9 cellular contexts compared by ENCODE assay signal in the genomic region with DNA sequence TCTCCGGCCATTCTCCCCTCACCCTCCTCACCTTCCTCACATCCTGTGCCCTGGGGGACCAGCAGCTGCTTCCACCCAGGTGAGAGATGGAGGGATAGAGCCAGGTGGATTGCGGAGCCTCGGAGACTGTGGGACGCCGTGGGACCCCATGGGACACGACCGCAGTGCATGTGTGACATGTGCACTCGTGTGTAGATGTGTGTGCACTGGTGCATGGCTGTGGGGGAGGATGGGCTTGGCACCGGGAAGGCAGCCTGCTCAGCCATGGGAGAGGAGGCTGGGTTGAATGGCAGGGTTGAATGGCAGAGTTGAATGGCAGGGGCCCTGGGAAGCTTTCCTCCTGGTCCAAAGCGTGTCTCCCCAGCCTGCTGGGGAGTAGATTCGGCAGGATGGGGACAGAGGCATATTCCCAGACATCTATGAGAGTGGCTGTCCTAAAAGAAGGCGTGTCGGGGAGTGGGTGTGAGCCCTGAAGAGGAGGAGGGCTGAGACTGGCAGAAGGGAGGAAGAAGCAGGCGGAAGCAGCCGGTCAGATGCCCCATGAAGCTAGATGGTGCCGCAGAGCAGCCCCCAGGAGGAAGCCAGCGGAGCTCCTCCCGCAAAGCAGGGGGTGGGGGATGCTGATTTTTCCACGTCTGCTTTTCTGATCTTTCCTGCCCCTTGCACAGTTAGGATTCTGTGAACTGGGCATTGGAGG. TPM values are rescaled to one million over a fixed set of nuclear protein-coding genes. Genes with fewer than 3 reads are reported as not detected.
A peak's percentile ranks its signal among the peaks of the same experiment; 100 is the strongest.
DNase-seq lines count a peak whose midpoint lies in the region; ATAC-seq and TF ChIP-seq lines count a peak whose summit lies in the region.
"Had no signal": no experiment of that assay in that cellular context is flagged by ENCODE, and none has a peak within 500 bp of the region (broad histone marks: within the 10 kb centered on the region; RNA-seq: fewer than 3 reads in every experiment).

No MANE protein-coding gene starts in this region.

- 48 to 59% (median 53%) methylated on average over 19 of the region's 19 CpGs for WGBS in psoas muscle, 3 donors

- no peak for TF ChIP-seq CTCF in psoas muscle (IDR thresholded peaks at IDR 0.05)

- H3K36me3 ChIP-seq in psoas muscle (ENCODE audit: insufficient read depth in 1 of 2, low read depth in 1 of 2): no peaks in the 10 kb centered on the region

- no peaks in the 10 kb centered on the region for H3K9me3 ChIP-seq in psoas muscle

- no peaks in the 10 kb centered on the region for H3K4me1 ChIP-seq in psoas muscle

- H3K27ac ChIP-seq in psoas muscle: peak overlapping the region; percentile 42

- H3K27me3 ChIP-seq in psoas muscle (ENCODE audit: insufficient read depth in 3 of 3, low read length in 2 of 3): peaks cover 0 to 26% (median 10%) of the 10 kb centered on the region in 3 donors

- intact Hi-C loops in psoas muscle (cut with DNase I): loop anchor here in 1 of 2 donors (5.0 kb wide), 2 partner anchors 181 to 286 kb away; partner anchors contain the start of genes GIMAP5 and GIMAP6

- peak; percentile 42 for DNase-seq in NCI-H345 (lab: John Stamatoyannopoulos, UW)
- no peak for DNase-seq in NCI-H345 treated with DMSO at 0.1 percent for 48 hours (lab: John Stamatoyannopoulos, UW; ENCODE audit: unreplicated experiment)
- DNase-seq in activated CD4-positive, CD25-positive, alpha-beta regulatory T cell treated with anti-CD3 and anti-CD28 coated beads, Interleukin-2, amount 50 U/mL, for 72 hours: peak; percentile 61
- DNase-seq in effector CD8-positive, alpha-beta T cell (lab: John Stamatoyannopoulos, UW): peak; percentile 45
- peak; percentile 40 to 70 for DNase-seq in psoas muscle
- DNase-seq in NCI-H1092 (lab: John Stamatoyannopoulos, UW): no peak
- no peak for DNase-seq in NCI-H2196 (lab: John Stamatoyannopoulos, UW; ENCODE audit: unreplicated experiment)

- H3K4me3 ChIP-seq in psoas muscle: peak overlapping the region; percentile 60

- peak; percentile 25 to 55 (median 50) for ATAC-seq in psoas muscle
- ATAC-seq in GM18861 (IDR thresholded peaks at IDR 0.05; ENCODE audit: unreplicated experiment): no peak

RNA-seq across cellular contexts. Expression of gene GIMAP8, which starts 0.8 kb away (rescaled TPM):
- total RNA-seq in psoas muscle: 10 to 100 TPM in 1 of 4 donors, 1 to 10 TPM in 3; 6.1 to 11.9 (median 7.0) TPM
- 1 to 10 TPM; 4.4 to 7.8 (median 4.7) TPM for polyA plus RNA-seq in psoas muscle
- total RNA-seq: kidney epithelial cell had no signal

Comparison
In these comparisons a context has a peak if more than half of its experiments do, and no peak if none do; other contexts are left out.
1. DNase-seq: peak in NCI-H345 (single experiment), activated CD4-positive, CD25-positive, alpha-beta regulatory T cell treated with anti-CD3 and anti-CD28 coated beads, Interleukin-2, amount 50 U/mL, for 72 hours (single experiment), effector CD8-positive, alpha-beta T cell (single experiment) and psoas muscle (2 of 2); none in NCI-H345 treated with DMSO at 0.1 percent for 48 hours (single experiment), NCI-H1092 (single experiment) and NCI-H2196 (single experiment).